Comparison of ENCODE assay signal across 25 cellular contexts in the genomic region with DNA sequence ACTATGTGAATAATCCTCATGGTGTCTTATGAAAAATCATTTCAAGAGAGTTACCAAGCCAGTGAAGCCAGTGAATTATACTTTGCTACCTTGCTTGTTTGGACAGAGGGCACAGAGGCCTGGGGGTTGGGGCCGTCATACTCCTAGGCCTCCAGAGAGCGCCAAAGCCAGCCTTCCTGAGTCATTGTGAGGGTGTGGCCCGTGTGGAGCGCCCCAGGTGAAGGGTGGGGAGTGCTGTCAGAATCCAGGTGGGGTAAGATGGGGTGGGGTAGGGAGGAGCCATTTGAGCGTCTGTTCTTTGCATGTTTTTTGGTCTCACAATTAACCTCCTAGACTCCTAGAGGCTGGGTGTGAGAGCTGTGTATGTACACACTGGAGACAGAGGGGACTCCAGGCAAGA.
DNase-seq lines count a peak whose midpoint lies in the region; ATAC-seq, FAIRE-seq and TF ChIP-seq lines count a peak whose summit lies in the region.
"Had no signal": no experiment of that assay in that cellular context is flagged by ENCODE, and none has a peak within 500 bp of the region (broad histone marks: within the 10 kb centered on the region; RNA-seq: fewer than 3 reads in every experiment).

No MANE protein-coding gene starts in this region.

- TF ChIP-seq EP300 in HepG2 (IDR thresholded peaks at IDR 0.05; ENCODE audit: low read depth in 2 of 2, low read length in 2 of 2), result no peak
- no peak for TF ChIP-seq EP300 in HepG2 (CRISPR knock-in tag; IDR thresholded peaks at IDR 0.05; ENCODE audit: borderline replicate concordance)

- H3K36me3 ChIP-seq in HepG2 (replicated peaks in 1 of 2; ENCODE audit: control insufficient read depth in 1 of 2, insufficient read depth in 2 of 2, low read length in 2 of 2) (no peaks in the 10 kb centered on the region), right lobe of liver (no peaks in the 10 kb centered on the region), bronchial epithelial cell (ENCODE audit: control insufficient read depth, insufficient read depth, low read length) (no peaks in the 10 kb centered on the region)
- H3K36me3 ChIP-seq: cardiac muscle cell, HAP-1, upper lobe of left lung had no signal

- no peak for TF ChIP-seq RAD21 in HepG2 (CRISPR knock-in tag; IDR thresholded peaks at IDR 0.05)

- peak; percentile 77 for ATAC-seq in HepG2
- no peak for ATAC-seq in right lobe of liver
- ATAC-seq in HG02870 (IDR thresholded peaks at IDR 0.05; ENCODE audit: unreplicated experiment), result no peak
- ATAC-seq: GM12878; sciatic nerve; stimulated activated naive CD8-positive, alpha-beta T cell treated with anti-CD3 and anti-CD28 coated beads, Interleukin-15, Interleukin-2, amounts not matched to agents 100 U/mL and 50 U/mL, for 24 hours had no signal

- no peaks in the 10 kb centered on the region for H3K79me2 ChIP-seq in HepG2 (ENCODE audit: insufficient read depth, low read length)

- in situ Hi-C loops in HepG2 (cut with HindIII; ENCODE audit: extremely low pct_ligation_motif_present, low pct_unique_long_range_greater_than_20kb), result no loop called here

- BruUV-seq in HepG2 (replicated peaks; lab: Mats Ljungman, UMichigan), result no TSS peak

- H3K9me3 ChIP-seq in HepG2 (ENCODE audit: low read length) (no peaks in the 10 kb centered on the region), right lobe of liver (no peaks in the 10 kb centered on the region)
- H3K9me3 ChIP-seq: HAP-1, upper lobe of left lung had no signal

- no peaks in the 10 kb centered on the region for H4K20me1 ChIP-seq in HepG2 (ENCODE audit: insufficient read depth, low read length)

- intact Hi-C loops in HepG2 (cut with micrococcal nuclease; ENCODE audit: unreplicated experiment), result no loop called here
- intact Hi-C loops in right lobe of liver (cut with DNase I), result no loop called here
- intact Hi-C loops in lower leg skin (cut with DNase I; ENCODE audit: low total_unique reads), result loop anchor here (5.0 kb wide), 1 partner anchor 51 kb away; no protein-coding TSS in a partner anchor

- CTCF ChIA-PET in HepG2 (lab: Yijun Ruan, JAX; ENCODE audit: low intra/inter-chr PET ratio, low total read pairs), result interaction anchor here (1.1 kb wide), 1 partner anchor 74 kb away, joined by 3 read pairs; no protein-coding TSS in a partner anchor

- TF ChIP-seq CTCF in HepG2 (CRISPR knock-in tag; IDR thresholded peaks at IDR 0.05), result peak; percentile 51
- TF ChIP-seq CTCF in right lobe of liver (IDR thresholded peaks at IDR 0.05), result no peak
- TF ChIP-seq CTCF in bronchial epithelial cell (IDR thresholded peaks at IDR 0.05; ENCODE audit: insufficient read depth, low read length, severe bottlenecking), result peak; percentile 16
- TF ChIP-seq CTCF in lower leg skin (IDR thresholded peaks at IDR 0.05), result no peak

- H3K27me3 ChIP-seq in HepG2 (ENCODE audit: control insufficient read depth in 1 of 2, insufficient read depth in 2 of 2, low read length in 2 of 2), result peaks cover 0 to 7% of the 10 kb centered on the region in 2 experiments; a peak in 1 of 5 replicates
- no peaks in the 10 kb centered on the region for H3K27me3 ChIP-seq in right lobe of liver
- no peaks in the 10 kb centered on the region for H3K27me3 ChIP-seq in bronchial epithelial cell (ENCODE audit: control insufficient read depth, insufficient read depth, low read length)
- H3K27me3 ChIP-seq: cardiac muscle cell, dorsolateral prefrontal cortex, upper lobe of left lung had no signal

- H3K4me3 ChIP-seq in HepG2 (replicated peaks in 1 of 3; ENCODE audit: insufficient read depth in 1 of 3, low read depth in 2 of 3, low read length in 3 of 3), result no peak overlapping the region
- H3K4me3 ChIP-seq in right lobe of liver, result no peak overlapping the region
- no peak overlapping the region for H3K4me3 ChIP-seq in bronchial epithelial cell (ENCODE audit: low read depth, low read length)
- H3K4me3 ChIP-seq in lower leg skin (ENCODE audit: low read depth, poor library complexity, severe bottlenecking), result no peak overlapping the region
- H3K4me3 ChIP-seq: cardiac muscle cell, dorsolateral prefrontal cortex, GM12878, HAP-1, upper lobe of left lung had no signal

- H3K4me1 ChIP-seq in HepG2 (ENCODE audit: insufficient read depth, low read length) (peaks cover 18% of the 10 kb centered on the region), right lobe of liver (no peaks in the 10 kb centered on the region)
- H3K4me1 ChIP-seq: HAP-1, upper lobe of left lung had no signal

- TF ChIP-seq POLR2A in HepG2 (IDR thresholded peaks at IDR 0.05; ENCODE audit: insufficient read depth in 1 of 2, low read depth in 2 of 2, low read length in 2 of 2), result no peak
- no peak for TF ChIP-seq POLR2A in right lobe of liver (IDR thresholded peaks at IDR 0.05)
- no peak for TF ChIP-seq POLR2A in lower leg skin (IDR thresholded peaks at IDR 0.05)

- DNase-seq in HepG2 (ENCODE audit: low spot score), result no peak
- DNase-seq in right lobe of liver, result no peak
- peak; percentile 95 for DNase-seq in bronchial epithelial cell (ENCODE audit: low read depth)
- DNase-seq in lower leg skin (ENCODE audit: low spot score in 2 of 2), result peak; percentile 74 to 91
- no peak for DNase-seq in T-helper 2 cell
- DNase-seq in OCI-M1 (lab: John Stamatoyannopoulos, UW), result no peak
- DNase-seq in NCI-H226, result no peak
- DNase-seq: activated gamma-delta T cell; C1 segment of cervical spinal cord; dorsolateral prefrontal cortex; IMR-90; naive B cell; NCI-H187 treated with DMSO at 0.1 percent for 48 hours; NCI-H446 treated with DMSO at 0.1 percent for 48 hours; Right ventricle myocardium superior; stimulated activated CD4-positive, alpha-beta T cell treated with anti-CD3 and anti-CD28 coated beads, Interleukin-1b, Interleukin-23, amount 100 ng/mL, for 48 hours; stimulated activated naive CD8-positive, alpha-beta T cell treated with anti-CD3 and anti-CD28 coated beads, Interleukin-15, Interleukin-2, amounts not matched to agents 100 U/mL and 50 U/mL, for 24 hours; T-helper 1 cell had no signal

- no peak overlapping the region for H2AFZ ChIP-seq in HepG2 (ENCODE audit: low read length)

- WGBS in HepG2 (ENCODE audit: low lambda C conversion rate), result 4% methylated on average over 5 of the region's 5 CpGs
- WGBS in right lobe of liver (ENCODE audit: insufficient coverage, low coverage, low lambda C conversion rate, missing lambda C conversion rate), result 71% methylated on average over 1 of the region's 5 CpGs
- WGBS in lower leg skin, 2 donors, result 35 to 55% methylated on average over 5 of the region's 5 CpGs

- no peak overlapping the region for H3K27ac ChIP-seq in HepG2 (ENCODE audit: extremely low read length, insufficient read depth, low read length)
- H3K27ac ChIP-seq in right lobe of liver, result no peak overlapping the region
- H3K27ac ChIP-seq: cardiac muscle cell, dorsolateral prefrontal cortex, upper lobe of left lung, VCaP had no signal

- FAIRE-seq in HepG2 (lab: Jason Lieb, UNC) (no peak), bronchial epithelial cell (lab: Jason Lieb, UNC) (peak; percentile 73)

- no peak overlapping the region for H3K9ac ChIP-seq in HepG2 (ENCODE audit: insufficient read depth, low read depth, low read length)

- POLR2A ChIA-PET in HepG2 (lab: Yijun Ruan, JAX), result no interaction called here

- no peak overlapping the region for H3K4me2 ChIP-seq in HepG2 (ENCODE audit: low read depth, low read length)

TF ChIP-seq in HepG2, 621 proteins besides CTCF, POLR2A, EP300 and RAD21:
- TF ChIP-seq FOSL2 (CRISPR knock-in tag; IDR thresholded peaks at IDR 0.05), result peak; percentile 33; the same call in 1 of the 2 replicates
- no peak for TF ChIP-seq STAT5B (CRISPR knock-in tag; IDR thresholded peaks at IDR 0.05)
- TF ChIP-seq FOXA1 (IDR thresholded peaks at IDR 0.05), result no peak
- no peak for TF ChIP-seq FOXA1 (CRISPR knock-in tag; IDR thresholded peaks at IDR 0.05)
- peak; percentile 47 for TF ChIP-seq STAG1 (CRISPR knock-in tag; IDR thresholded peaks at IDR 0.05)

Comparison
In these comparisons a context has a peak if more than half of its experiments do, and no peak if none do; other contexts are left out.
1. CTCF ChIP-seq: peak in HepG2 (single experiment) and bronchial epithelial cell (single experiment); none in right lobe of liver (0 of 4) and lower leg skin (0 of 3).
2. DNase-seq: peak in bronchial epithelial cell (single experiment) and lower leg skin (2 of 2); none in HepG2 (single experiment), right lobe of liver (0 of 3), T-helper 2 cell (0 of 5), OCI-M1 (single experiment) and NCI-H226 (single experiment).